In genomic region chr2:44826601-44827000, GRCh38 we compare ENCODE assay signal across 31 cellular contexts.
"Had no signal": no experiment of that assay in that cellular context is flagged by ENCODE, and none has a peak within 500 bp of the region (broad histone marks: within the 10 kb centered on the region; RNA-seq: fewer than 3 reads in every experiment).

No MANE protein-coding gene starts in this region.

- H3K4me3 Mint-ChIP-seq: activated CD4-positive, alpha-beta T cell treated with anti-CD3 and anti-CD28 coated beads, Interleukin-2, amount 10 ng/mL, durations not matched to agents 24 days and 14 days; activated CD8-positive, alpha-beta T cell treated with anti-CD3 and anti-CD28 coated beads for 36 hours; activated naive CD8-positive, alpha-beta T cell treated with anti-CD3 and anti-CD28 coated beads for 36 hours; activated T-cell treated with anti-CD3 and anti-CD28 coated beads, Interleukin-2, amount 50 U/mL, for 72 hours; activated T-helper 17 cell treated with anti-CD3 and anti-CD28 coated beads, Interleukin-2, amount 50 U/mL, for 72 hours; central memory CD8-positive, alpha-beta T cell had no signal

- H3K9me3 Mint-ChIP-seq: activated CD4-positive, alpha-beta T cell treated with anti-CD3 and anti-CD28 coated beads, Interleukin-2, amount 10 ng/mL, durations not matched to agents 24 days and 14 days; activated CD8-positive, alpha-beta T cell treated with anti-CD3 and anti-CD28 coated beads for 36 hours; activated naive CD8-positive, alpha-beta T cell treated with anti-CD3 and anti-CD28 coated beads for 36 hours; activated T-cell treated with anti-CD3 and anti-CD28 coated beads, Interleukin-2, amount 50 U/mL, for 72 hours; activated T-helper 17 cell treated with anti-CD3 and anti-CD28 coated beads, Interleukin-2, amount 50 U/mL, for 72 hours; central memory CD8-positive, alpha-beta T cell had no signal

- H3K4me1 Mint-ChIP-seq: activated CD4-positive, alpha-beta T cell treated with anti-CD3 and anti-CD28 coated beads, Interleukin-2, amount 10 ng/mL, durations not matched to agents 24 days and 14 days; activated naive CD8-positive, alpha-beta T cell treated with anti-CD3 and anti-CD28 coated beads for 36 hours; activated T-helper 17 cell treated with anti-CD3 and anti-CD28 coated beads, Interleukin-2, amount 50 U/mL, for 72 hours; central memory CD8-positive, alpha-beta T cell had no signal

- DNase-seq: activated CD4-positive, alpha-beta T cell treated with anti-CD3 and anti-CD28 coated beads, Interleukin-2, amount 10 ng/mL, durations not matched to agents 24 days and 14 days; activated CD4-positive, alpha-beta T cell treated with anti-CD3 and anti-CD28 coated beads, Interleukin-2, amount 50 U/mL, for 4 hours; activated CD8-positive, alpha-beta T cell treated with anti-CD3 and anti-CD28 coated beads for 36 hours; activated effector memory CD4-positive, alpha-beta T cell treated with anti-CD3 and anti-CD28 coated beads, Interleukin-2, amount 50 U/mL, for 16 hours; activated naive CD4-positive, alpha-beta T cell; activated naive CD4-positive, alpha-beta T cell treated with anti-CD3 and anti-CD28 coated beads, Interleukin-2, amount 50 U/mL, for 16 hours; activated naive CD8-positive, alpha-beta T cell treated with anti-CD3 and anti-CD28 coated beads for 36 hours; activated T-cell treated with anti-CD3 and anti-CD28 coated beads, Interleukin-2, amount 50 U/mL, for 1 hour; activated T-cell treated with anti-CD3 and anti-CD28 coated beads, Interleukin-2, amount 50 U/mL, for 72 hours; amygdala; KG1; MM.1S; MV-4-11; NCI-H1092; NCI-H1436 treated with DMSO at 0.1 percent for 48 hours; NCI-H1694 treated with DMSO at 0.1 percent for 48 hours; NCI-H2029; NCI-H345; NCI-H526 treated with DMSO at 0.1 percent for 48 hours; NCI-H774; PC-9; SIG-M5; SW 1271; T-helper 1 cell; T-helper 2 cell; T-helper 9 cell had no signal

- H3K27ac Mint-ChIP-seq: activated CD4-positive, alpha-beta T cell treated with anti-CD3 and anti-CD28 coated beads, Interleukin-2, amount 10 ng/mL, durations not matched to agents 24 days and 14 days; activated CD8-positive, alpha-beta T cell treated with anti-CD3 and anti-CD28 coated beads for 36 hours; activated naive CD8-positive, alpha-beta T cell treated with anti-CD3 and anti-CD28 coated beads for 36 hours; activated T-cell treated with anti-CD3 and anti-CD28 coated beads, Interleukin-2, amount 50 U/mL, for 72 hours; activated T-helper 17 cell treated with anti-CD3 and anti-CD28 coated beads, Interleukin-2, amount 50 U/mL, for 72 hours had no signal

- H3K4me2 ChIP-seq: PC-9 had no signal

- H2AFZ ChIP-seq: PC-9 had no signal

- H3K4me1 ChIP-seq: ascending aorta had no signal

- H3K36me3 ChIP-seq: ascending aorta, cardiac muscle cell had no signal

- H3K27me3 ChIP-seq: ascending aorta, cardiac muscle cell had no signal

- H3K27ac ChIP-seq: ascending aorta, cardiac muscle cell, PC-9, RWPE1 had no signal

- H3K27me3 Mint-ChIP-seq: activated CD4-positive, alpha-beta T cell treated with anti-CD3 and anti-CD28 coated beads, Interleukin-2, amount 10 ng/mL, durations not matched to agents 24 days and 14 days; activated CD8-positive, alpha-beta T cell treated with anti-CD3 and anti-CD28 coated beads for 36 hours; activated naive CD8-positive, alpha-beta T cell treated with anti-CD3 and anti-CD28 coated beads for 36 hours; central memory CD8-positive, alpha-beta T cell had no signal

- H3K4me3 ChIP-seq: ascending aorta, cardiac muscle cell, PC-9 had no signal

- H3K36me3 Mint-ChIP-seq: activated naive CD8-positive, alpha-beta T cell treated with anti-CD3 and anti-CD28 coated beads for 36 hours had no signal

- H3K9me3 ChIP-seq: ascending aorta had no signal
